In the genomic region with DNA sequence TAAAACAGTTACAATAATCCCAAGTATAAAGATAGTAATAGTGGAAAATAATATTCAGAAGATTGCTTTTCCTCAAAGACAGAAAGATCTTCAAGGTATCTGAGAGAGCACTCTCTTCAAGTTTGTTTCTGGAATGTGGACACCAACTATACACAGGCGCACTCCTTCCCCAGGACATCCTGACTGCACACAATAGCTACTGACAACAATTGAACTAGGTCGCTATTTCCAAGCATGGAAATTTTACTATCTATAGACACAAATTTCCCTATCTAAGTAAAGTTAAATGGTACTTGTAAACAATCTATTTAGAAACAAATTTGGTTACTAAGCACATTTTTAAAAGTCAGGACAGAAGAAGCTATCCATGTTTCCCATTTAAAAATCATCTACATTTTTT, we compare ENCODE assay signal across 25 cellular contexts. TPM values are rescaled to one million over a fixed set of nuclear protein-coding genes. Genes with fewer than 3 reads are reported as not detected.
DNase-seq lines count a peak whose midpoint lies in the region; ATAC-seq and TF ChIP-seq lines count a peak whose summit lies in the region.
"Had no signal": no experiment of that assay in that cellular context is flagged by ENCODE, and none has a peak within 500 bp of the region (broad histone marks: within the 10 kb centered on the region; RNA-seq: fewer than 3 reads in every experiment).

No MANE protein-coding gene starts in this region.

- POLR2A ChIA-PET in PC-9 (lab: Charles Lee; ENCODE audit: unreplicated experiment), result interaction anchor here (0.6 kb wide), 1 partner anchor 118 kb away, joined by 4 read pairs; no protein-coding TSS in a partner anchor

- peaks cover 69% of the 10 kb centered on the region for H4K20me1 ChIP-seq in PC-9 (ENCODE audit: insufficient read depth)
- H4K20me1 ChIP-seq: BLaER1 treated with 17β-estradiol and CSF1 and Interleukin-3, amounts not matched to agents 10 nM and 100 nM had no signal

- CTCF ChIA-PET in Calu3 (lab: Charles Lee) (no interaction called here), PC-9 (lab: Charles Lee) (no interaction called here)

- intact Hi-C loops in Calu3 (cut with micrococcal nuclease; ENCODE audit: unreplicated experiment) (no loop called here), PC-9 (cut with micrococcal nuclease; ENCODE audit: unreplicated experiment) (no loop called here), psoas muscle (cut with DNase I) (no loop called here)

- peak overlapping the region; percentile 38 for H3K27ac ChIP-seq in PC-9
- peak overlapping the region in 3 of 4 donors; percentile 5 to 44 (median 23) for H3K27ac ChIP-seq in gastroesophageal sphincter
- H3K27ac ChIP-seq in psoas muscle, result peak overlapping the region; percentile 30
- H3K27ac ChIP-seq: BLaER1 treated with 17β-estradiol and CSF1 and Interleukin-3, amounts not matched to agents 10 nM and 100 nM; foreskin keratinocyte had no signal

- peaks cover 25% of the 10 kb centered on the region for H3K4me1 Mint-ChIP-seq in Calu3 (ENCODE audit: low read depth, unreplicated experiment)
- H3K4me1 Mint-ChIP-seq: activated CD4-positive, alpha-beta memory T cell treated with anti-CD3 and anti-CD28 coated beads, Interleukin-2, amount 10 ng/mL, durations not matched to agents 7 days and 5 days had no signal

- ATAC-seq in gastroesophageal sphincter, result no peak
- ATAC-seq in psoas muscle, result no peak
- ATAC-seq: activated CD4-positive, CD25-positive, alpha-beta regulatory T cell treated with anti-CD3 and anti-CD28 coated beads, Interleukin-2, amount 50 U/mL, for 24 hours; foreskin keratinocyte had no signal

- TF ChIP-seq CTCF in Calu3 (IDR thresholded peaks at IDR 0.05; ENCODE audit: unreplicated experiment) (no peak), PC-9 (conservative IDR thresholded peaks at IDR 0.05) (no peak), gastroesophageal sphincter (IDR thresholded peaks at IDR 0.05) (no peak), psoas muscle (IDR thresholded peaks at IDR 0.05) (no peak)

- no peak for TF ChIP-seq EP300 in gastroesophageal sphincter (IDR thresholded peaks at IDR 0.05)

- peaks cover 41% of the 10 kb centered on the region; the same call in 1 of the 2 replicates for H3K4me1 ChIP-seq in PC-9 (replicated peaks; ENCODE audit: insufficient read depth)
- peaks cover 0 to 5% (median 0%) of the 10 kb centered on the region in 3 donors for H3K4me1 ChIP-seq in gastroesophageal sphincter
- peaks cover 18% of the 10 kb centered on the region for H3K4me1 ChIP-seq in psoas muscle
- H3K4me1 ChIP-seq: BLaER1 treated with 17β-estradiol and CSF1 and Interleukin-3, amounts not matched to agents 10 nM and 100 nM; HAP-1 had no signal

- H3K79me2 ChIP-seq in PC-9 (ENCODE audit: low read depth), result peaks cover 99% of the 10 kb centered on the region

- WGBS in gastroesophageal sphincter (ENCODE audit: low coverage in 1 of 2), 2 donors, result 80 to 100% methylated on average over 1 to 2 of the region's 2 CpGs
- WGBS in psoas muscle, 3 donors, result 70 to 73% (median 73%) methylated on average over 2 of the region's 2 CpGs

- H3K27ac Mint-ChIP-seq in Calu3 (ENCODE audit: unreplicated experiment), result peak overlapping the region; percentile 23
- H3K27ac Mint-ChIP-seq: activated CD4-positive, alpha-beta memory T cell treated with anti-CD3 and anti-CD28 coated beads, Interleukin-2, amount 10 ng/mL, durations not matched to agents 7 days and 5 days; activated naive CD8-positive, alpha-beta T cell; activated T-helper 2 cell treated with anti-CD3 and anti-CD28 coated beads, Interferon-gamma antibody, Interleukin-2, Interleukin-4, amounts not matched to agents 10 μg/mL and 5 μg/mL and 100 μg/mL, durations not matched to agents 14 hours and 24 hours and 36 hours had no signal

- no peak for TF ChIP-seq POLR2A in gastroesophageal sphincter (IDR thresholded peaks at IDR 0.05)

- no peak for DNase-seq in Calu3
- DNase-seq in PC-9, result no peak
- no peak for DNase-seq in psoas muscle
- no peak for DNase-seq in effector CD8-positive, alpha-beta T cell (lab: John Stamatoyannopoulos, UW)
- no peak for DNase-seq in GM03348 (ENCODE audit: low spot score)
- DNase-seq in NCI-H526 (lab: John Stamatoyannopoulos, UW), result no peak
- DNase-seq in NCI-H748 treated with DMSO at 0.1 percent for 48 hours (lab: John Stamatoyannopoulos, UW), result no peak
- DNase-seq: activated CD4-positive, alpha-beta memory T cell treated with anti-CD3 and anti-CD28 coated beads, Interleukin-2, amount 10 ng/mL, durations not matched to agents 7 days and 5 days; aorta; central memory CD4-positive, alpha-beta T cell; erythroblast; foreskin keratinocyte; mammary epithelial cell; NCI-H1092 treated with DMSO at 0.1 percent for 48 hours; NCI-H2029; SHP77 treated with DMSO at 0.1 percent for 48 hours; small intestine; stimulated activated CD4-positive, alpha-beta T cell treated with anti-CD3 and anti-CD28 coated beads, Interleukin-2, amount 100 ng/mL, for 24 hours; substantia nigra had no signal

- BruUV-seq in Calu3 (replicated peaks; lab: Mats Ljungman, UMichigan), result no TSS peak
- BruUV-seq in PC-9 (replicated peaks; lab: Mats Ljungman, UMichigan), result no TSS peak

- H3F3A ChIP-seq in PC-9 (ENCODE audit: insufficient read depth, low read depth), result peaks cover 97% of the 10 kb centered on the region

- H3K27me3 ChIP-seq in PC-9 (ENCODE audit: insufficient read depth, low read depth) (no peaks in the 10 kb centered on the region), gastroesophageal sphincter (no peaks in the 10 kb centered on the region), psoas muscle (ENCODE audit: insufficient read depth in 3 of 3, low read length in 2 of 3) (no peaks in the 10 kb centered on the region)
- H3K27me3 ChIP-seq: BLaER1 treated with 17β-estradiol and CSF1 and Interleukin-3, amounts not matched to agents 10 nM and 100 nM; foreskin keratinocyte had no signal

- no peak overlapping the region for H2AFZ ChIP-seq in PC-9

- no peak overlapping the region for H3K4me2 ChIP-seq in PC-9
- H3K4me2 ChIP-seq: BLaER1 treated with 17β-estradiol and CSF1 and Interleukin-3, amounts not matched to agents 10 nM and 100 nM had no signal

- H3K9me3 Mint-ChIP-seq in Calu3 (ENCODE audit: low read depth, unreplicated experiment), result no peaks in the 10 kb centered on the region
- H3K9me3 Mint-ChIP-seq: activated CD4-positive, alpha-beta memory T cell treated with anti-CD3 and anti-CD28 coated beads, Interleukin-2, amount 10 ng/mL, durations not matched to agents 7 days and 5 days; activated T-helper 2 cell treated with anti-CD3 and anti-CD28 coated beads, Interferon-gamma antibody, Interleukin-2, Interleukin-4, amounts not matched to agents 10 μg/mL and 5 μg/mL and 100 μg/mL, durations not matched to agents 14 hours and 24 hours and 36 hours had no signal

- H3K4me3 Mint-ChIP-seq in Calu3 (ENCODE audit: low read depth, unreplicated experiment), result no peak overlapping the region
- H3K4me3 Mint-ChIP-seq: activated CD4-positive, alpha-beta memory T cell treated with anti-CD3 and anti-CD28 coated beads, Interleukin-2, amount 10 ng/mL, durations not matched to agents 7 days and 5 days; activated naive CD8-positive, alpha-beta T cell had no signal

- no peaks in the 10 kb centered on the region for H3K27me3 Mint-ChIP-seq in Calu3 (ENCODE audit: unreplicated experiment)

- H3K36me3 Mint-ChIP-seq in Calu3 (ENCODE audit: insufficient read depth, unreplicated experiment), result peaks cover 42% of the 10 kb centered on the region
- H3K36me3 Mint-ChIP-seq: activated naive CD8-positive, alpha-beta T cell had no signal

- H3K36me3 ChIP-seq in PC-9 (ENCODE audit: low read depth) (peaks cover 86% of the 10 kb centered on the region), gastroesophageal sphincter (peaks cover 0 to 3% of the 10 kb centered on the region in 2 donors), psoas muscle (ENCODE audit: insufficient read depth in 1 of 2, low read depth in 1 of 2) (peaks cover 0 to 14% of the 10 kb centered on the region in 2 donors)
- H3K36me3 ChIP-seq: BLaER1 treated with 17β-estradiol and CSF1 and Interleukin-3, amounts not matched to agents 10 nM and 100 nM; HAP-1 had no signal

- no peaks in the 10 kb centered on the region for H3K9me2 ChIP-seq in PC-9 (ENCODE audit: insufficient read depth)

- H3K9me3 ChIP-seq in PC-9 (ENCODE audit: insufficient read depth, low read depth) (no peaks in the 10 kb centered on the region), gastroesophageal sphincter (no peaks in the 10 kb centered on the region), psoas muscle (no peaks in the 10 kb centered on the region)
- H3K9me3 ChIP-seq: BLaER1 treated with 17β-estradiol and CSF1 and Interleukin-3, amounts not matched to agents 10 nM and 100 nM; HAP-1 had no signal

- no peak overlapping the region for H3K4me3 ChIP-seq in PC-9
- H3K4me3 ChIP-seq in gastroesophageal sphincter, result no peak overlapping the region
- H3K4me3 ChIP-seq in psoas muscle, result no peak overlapping the region
- H3K4me3 ChIP-seq: BLaER1 treated with 17β-estradiol and CSF1 and Interleukin-3, amounts not matched to agents 10 nM and 100 nM; HAP-1 had no signal

RNA-seq across cellular contexts. Expression of a gene that starts 19.1 kb away (rescaled TPM):
- total RNA-seq in Calu3 (2022) (57.9 and 62.6 TPM in 2 replicates), PC-9 (2021) (123 and 137 TPM in 2 replicates), gastroesophageal sphincter (10 to 100 TPM; 21.9 to 78.4 (median 34.8) TPM), psoas muscle (10 to 100 TPM; 11.8 to 20.0 (median 15.7) TPM)
- polyA plus RNA-seq in psoas muscle, result 1 to 10 TPM; 5.1 to 7.9 (median 6.3) TPM
